Comparison of ENCODE assay signal across 33 cellular contexts in genomic region chrX:140492360-140492994, GRCh38. TPM values are rescaled to one million over a fixed set of nuclear protein-coding genes. Genes with fewer than 3 reads are reported as not detected.
"Had no signal": no experiment of that assay in that cellular context is flagged by ENCODE, and none has a peak within 500 bp of the region (broad histone marks: within the 10 kb centered on the region; RNA-seq: fewer than 3 reads in every experiment).

No MANE protein-coding gene starts in this region.

- ATAC-seq: activated CD4-positive, alpha-beta T cell treated with anti-CD3 and anti-CD28 coated beads for 36 hours; activated CD8-positive, alpha-beta memory T cell treated with anti-CD3 and anti-CD28 coated beads, Interleukin-2, amount 10 ng/mL, durations not matched to agents 7 days and 5 days; activated CD8-positive, alpha-beta T cell treated with anti-CD3 and anti-CD28 coated beads, Interleukin-2, amount 10 ng/mL, durations not matched to agents 7 days and 5 days; activated naive CD8-positive, alpha-beta T cell treated with anti-CD3 and anti-CD28 coated beads, Interleukin-2, amount 50 U/mL, for 24 hours; effector memory CD8-positive, alpha-beta T cell; gastroesophageal sphincter had no signal

- H3K4me1 ChIP-seq: adrenal gland, breast epithelium, esophagus muscularis mucosa, gastroesophageal sphincter had no signal

- DNase-seq: activated CD4-positive, alpha-beta memory T cell treated with anti-CD3 and anti-CD28 coated beads for 36 hours; activated CD4-positive, alpha-beta T cell treated with anti-CD3 and anti-CD28 coated beads for 36 hours; activated CD4-positive, alpha-beta T cell treated with anti-CD3 and anti-CD28 coated beads, Interleukin-2, amount 10 ng/mL, durations not matched to agents 24 days and 14 days; activated CD4-positive, CD25-positive, alpha-beta regulatory T cell; activated CD4-positive, CD25-positive, alpha-beta regulatory T cell treated with anti-CD3 and anti-CD28 coated beads, Interleukin-2, amount 50 U/mL, for 72 hours; activated CD8-positive, alpha-beta memory T cell treated with anti-CD3 and anti-CD28 coated beads, Interleukin-2, amount 10 ng/mL, durations not matched to agents 7 days and 5 days; activated CD8-positive, alpha-beta memory T cell treated with anti-CD3 and anti-CD28 coated beads, Interleukin-2, amount 50 U/mL, for 4 hours; activated CD8-positive, alpha-beta T cell treated with anti-CD3 and anti-CD28 coated beads, Interleukin-2, amount 10 ng/mL, durations not matched to agents 7 days and 5 days; activated effector memory CD4-positive, alpha-beta T cell treated with anti-CD3 and anti-CD28 coated beads, Interleukin-2, amount 50 U/mL, for 16 hours; activated naive CD4-positive, alpha-beta T cell treated with anti-CD3 and anti-CD28 coated beads for 36 hours; activated naive CD8-positive, alpha-beta T cell treated with anti-CD3 and anti-CD28 coated beads for 36 hours; activated naive CD8-positive, alpha-beta T cell treated with anti-CD3 and anti-CD28 coated beads, Interleukin-2, amount 50 U/mL, for 24 hours; activated T-cell treated with anti-CD3 and anti-CD28 coated beads, Interleukin-2, amount 50 U/mL, for 1 hour; activated T-cell treated with anti-CD3 and anti-CD28 coated beads, Interleukin-2, amount 50 U/mL, for 48 hours; adrenal gland; amygdala; aorta; cortex of kidney; dermis blood vessel endothelial cell; effector CD4-positive, alpha-beta T cell; effector memory CD8-positive, alpha-beta T cell; erythroblast; foreskin melanocyte; T-helper 2 cell had no signal

- H3K27ac ChIP-seq: adrenal gland, breast epithelium, cardiac muscle cell, esophagus muscularis mucosa, gastroesophageal sphincter had no signal

- H3K9me3 ChIP-seq: adrenal gland, breast epithelium, esophagus muscularis mucosa, gastroesophageal sphincter had no signal

- H3K4me3 ChIP-seq: adrenal gland, breast epithelium, cardiac muscle cell, esophagus muscularis mucosa, gastroesophageal sphincter had no signal

RNA-seq across cellular contexts. Expression of gene SOX3, which starts 12.4 kb away (rescaled TPM):
- total RNA-seq: activated CD4-positive, alpha-beta memory T cell treated with anti-CD3 and anti-CD28 coated beads for 36 hours; activated CD4-positive, alpha-beta T cell treated with anti-CD3 and anti-CD28 coated beads for 36 hours; activated CD4-positive, alpha-beta T cell treated with anti-CD3 and anti-CD28 coated beads, Interleukin-2, amount 10 ng/mL, durations not matched to agents 24 days and 14 days; activated CD8-positive, alpha-beta memory T cell treated with anti-CD3 and anti-CD28 coated beads for 36 hours; activated CD8-positive, alpha-beta memory T cell treated with anti-CD3 and anti-CD28 coated beads, Interleukin-2, amount 10 ng/mL, durations not matched to agents 7 days and 5 days; activated CD8-positive, alpha-beta T cell treated with anti-CD3 and anti-CD28 coated beads, Interleukin-2, amount 10 ng/mL, durations not matched to agents 7 days and 5 days; activated naive CD4-positive, alpha-beta T cell treated with anti-CD3 and anti-CD28 coated beads for 36 hours; activated naive CD8-positive, alpha-beta T cell treated with anti-CD3 and anti-CD28 coated beads for 36 hours; activated T-helper 1 cell treated with anti-CD3 and anti-CD28 coated beads, Interleukin-12 subunit alpha, Interleukin-12 subunit beta, Interleukin-2, Interleukin-4 antibody, amounts not matched to agents 30 ng/mL and 10 ng/mL and 1 ng/mL, durations not matched to agents 14 hours and 24 hours and 36 hours; activated T-helper 2 cell treated with anti-CD3 and anti-CD28 coated beads, Interferon-gamma antibody, Interleukin-2, Interleukin-4, amounts not matched to agents 10 μg/mL and 5 μg/mL and 100 μg/mL, durations not matched to agents 14 hours and 24 hours and 36 hours; aorta; breast epithelium; dermis blood vessel endothelial cell; esophagus muscularis mucosa; gastroesophageal sphincter; glomerular endothelial cell; T-helper 1 cell treated with Interleukin-12 subunit alpha and Interleukin-12 subunit beta and Interleukin-4 antibody, amounts not matched to agents 30 ng/mL and 1 ng/mL, for 36 hours had no signal
- polyA plus RNA-seq: aorta, cardiac muscle cell had no signal
